In the genomic region with DNA sequence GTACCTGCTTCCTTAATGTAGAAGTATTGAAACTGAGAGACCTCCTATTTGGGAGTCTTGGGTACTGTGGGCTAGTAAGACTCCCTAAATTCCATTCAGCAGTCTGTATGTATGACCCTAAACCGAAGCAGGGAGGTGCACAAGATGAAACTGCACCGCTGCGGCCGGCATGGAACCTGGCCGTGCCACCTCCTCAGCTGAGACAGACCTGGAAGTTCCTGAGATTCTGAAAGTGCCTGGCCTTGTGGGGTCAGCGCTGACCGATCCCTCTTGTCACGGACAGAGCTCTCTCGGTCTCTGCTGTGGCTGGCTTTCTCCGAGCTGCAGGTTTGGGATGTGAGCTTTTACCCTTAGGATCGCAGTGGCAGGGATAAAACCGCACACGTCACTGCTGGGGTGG, we compare ENCODE assay signal across 5 cellular contexts.
"Had no signal": no experiment of that assay in that cellular context is flagged by ENCODE, and none has a peak within 500 bp of the region (broad histone marks: within the 10 kb centered on the region; RNA-seq: fewer than 3 reads in every experiment).

No MANE protein-coding gene starts in this region.

- H3K4me3 ChIP-seq: GM23338, K562 had no signal

- ATAC-seq: GM23338, K562 had no signal

- DNase-seq: H9, HCEC 1CT, IMR-90 had no signal
